In the genomic region with DNA sequence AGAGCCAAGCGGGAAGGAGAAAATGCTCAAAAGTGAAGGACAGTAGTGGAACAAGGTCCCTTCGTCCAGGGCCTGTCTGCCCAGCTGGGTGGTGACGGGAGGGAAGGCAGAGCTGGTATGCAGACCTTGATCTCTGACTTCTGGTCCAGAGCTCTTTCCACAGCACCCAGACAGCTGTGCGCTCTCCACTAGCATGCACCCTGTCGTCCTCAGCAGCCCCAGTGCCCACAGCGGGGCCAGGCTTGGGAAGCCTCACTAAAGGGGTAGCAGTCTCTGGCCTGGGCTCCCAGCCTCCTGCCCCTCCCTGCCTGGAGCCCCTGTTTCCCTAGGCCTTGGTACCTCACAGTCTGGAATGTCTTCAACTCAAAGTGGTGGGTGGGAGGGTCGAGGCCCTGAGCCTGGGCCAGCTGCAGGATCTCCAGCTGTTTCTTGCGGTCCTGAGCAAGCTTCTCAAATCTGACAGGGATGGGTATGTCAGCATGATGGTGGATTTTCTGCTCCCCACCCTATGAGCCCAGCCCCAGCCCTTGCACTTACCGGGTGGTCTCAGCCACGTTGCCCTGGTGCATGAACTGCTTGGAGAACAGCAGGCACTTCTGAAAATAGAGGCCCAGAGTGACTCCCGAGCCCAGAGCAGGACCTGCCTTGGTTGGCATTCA, we compare ENCODE assay signal across 2 cellular contexts.
TF ChIP-seq lines count a peak whose summit lies in the region.

No MANE protein-coding gene starts in this region.

TF ChIP-seq in HepG2, 621 proteins besides CTCF, POLR2A, EP300 and RAD21 (continues in another document):
- TF ChIP-seq ZNF687 (CRISPR knock-in tag; IDR thresholded peaks at IDR 0.05) (peak; percentile 52), BATF2 (CRISPR knock-in tag; IDR thresholded peaks at IDR 0.05) (no peak), LCORL (IDR thresholded peaks at IDR 0.05) (no peak), LCORL (CRISPR knock-in tag; IDR thresholded peaks at IDR 0.05) (0 out of 2 replicates have a peak, but pooled peaks have one; percentile 39), KLF16 (CRISPR knock-in tag; IDR thresholded peaks at IDR 0.05) (no peak)
- TF ChIP-seq, protein P1, sequence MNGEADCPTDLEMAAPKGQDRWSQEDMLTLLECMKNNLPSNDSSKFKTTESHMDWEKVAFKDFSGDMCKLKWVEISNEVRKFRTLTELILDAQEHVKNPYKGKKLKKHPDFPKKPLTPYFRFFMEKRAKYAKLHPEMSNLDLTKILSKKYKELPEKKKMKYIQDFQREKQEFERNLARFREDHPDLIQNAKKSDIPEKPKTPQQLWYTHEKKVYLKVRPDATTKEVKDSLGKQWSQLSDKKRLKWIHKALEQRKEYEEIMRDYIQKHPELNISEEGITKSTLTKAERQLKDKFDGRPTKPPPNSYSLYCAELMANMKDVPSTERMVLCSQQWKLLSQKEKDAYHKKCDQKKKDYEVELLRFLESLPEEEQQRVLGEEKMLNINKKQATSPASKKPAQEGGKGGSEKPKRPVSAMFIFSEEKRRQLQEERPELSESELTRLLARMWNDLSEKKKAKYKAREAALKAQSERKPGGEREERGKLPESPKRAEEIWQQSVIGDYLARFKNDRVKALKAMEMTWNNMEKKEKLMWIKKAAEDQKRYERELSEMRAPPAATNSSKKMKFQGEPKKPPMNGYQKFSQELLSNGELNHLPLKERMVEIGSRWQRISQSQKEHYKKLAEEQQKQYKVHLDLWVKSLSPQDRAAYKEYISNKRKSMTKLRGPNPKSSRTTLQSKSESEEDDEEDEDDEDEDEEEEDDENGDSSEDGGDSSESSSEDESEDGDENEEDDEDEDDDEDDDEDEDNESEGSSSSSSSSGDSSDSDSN (CRISPR knock-in tag; IDR thresholded peaks at IDR 0.05), result 0 out of 2 replicates have a peak, but pooled peaks have one; percentile 15
- TF ChIP-seq, protein P2, sequence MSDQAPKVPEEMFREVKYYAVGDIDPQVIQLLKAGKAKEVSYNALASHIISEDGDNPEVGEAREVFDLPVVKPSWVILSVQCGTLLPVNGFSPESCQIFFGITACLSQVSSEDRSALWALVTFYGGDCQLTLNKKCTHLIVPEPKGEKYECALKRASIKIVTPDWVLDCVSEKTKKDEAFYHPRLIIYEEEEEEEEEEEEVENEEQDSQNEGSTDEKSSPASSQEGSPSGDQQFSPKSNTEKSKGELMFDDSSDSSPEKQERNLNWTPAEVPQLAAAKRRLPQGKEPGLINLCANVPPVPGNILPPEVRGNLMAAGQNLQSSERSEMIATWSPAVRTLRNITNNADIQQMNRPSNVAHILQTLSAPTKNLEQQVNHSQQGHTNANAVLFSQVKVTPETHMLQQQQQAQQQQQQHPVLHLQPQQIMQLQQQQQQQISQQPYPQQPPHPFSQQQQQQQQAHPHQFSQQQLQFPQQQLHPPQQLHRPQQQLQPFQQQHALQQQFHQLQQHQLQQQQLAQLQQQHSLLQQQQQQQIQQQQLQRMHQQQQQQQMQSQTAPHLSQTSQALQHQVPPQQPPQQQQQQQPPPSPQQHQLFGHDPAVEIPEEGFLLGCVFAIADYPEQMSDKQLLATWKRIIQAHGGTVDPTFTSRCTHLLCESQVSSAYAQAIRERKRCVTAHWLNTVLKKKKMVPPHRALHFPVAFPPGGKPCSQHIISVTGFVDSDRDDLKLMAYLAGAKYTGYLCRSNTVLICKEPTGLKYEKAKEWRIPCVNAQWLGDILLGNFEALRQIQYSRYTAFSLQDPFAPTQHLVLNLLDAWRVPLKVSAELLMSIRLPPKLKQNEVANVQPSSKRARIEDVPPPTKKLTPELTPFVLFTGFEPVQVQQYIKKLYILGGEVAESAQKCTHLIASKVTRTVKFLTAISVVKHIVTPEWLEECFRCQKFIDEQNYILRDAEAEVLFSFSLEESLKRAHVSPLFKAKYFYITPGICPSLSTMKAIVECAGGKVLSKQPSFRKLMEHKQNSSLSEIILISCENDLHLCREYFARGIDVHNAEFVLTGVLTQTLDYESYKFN (CRISPR knock-in tag; conservative IDR thresholded peaks at IDR 0.05), result 0 out of 2 replicates have a peak, but pooled peaks have one; percentile 25

TF ChIP-seq in K562, 482 proteins besides CTCF, POLR2A, EP300 and RAD21:
- TF ChIP-seq PPARD (CRISPR knock-in tag; IDR thresholded peaks at IDR 0.05), result no peak
- no peak for TF ChIP-seq ZNF384 (IDR thresholded peaks at IDR 0.05; ENCODE audit: low read depth, low read length)
- no peak for TF ChIP-seq BRCA1 (IDR thresholded peaks at IDR 0.05)
- no peak for TF ChIP-seq BRCA1 (CRISPR knock-in tag; IDR thresholded peaks at IDR 0.05)
- TF ChIP-seq RBM22 (IDR thresholded peaks at IDR 0.05; ENCODE audit: low read depth, low read length, poor library complexity, severe bottlenecking), result peak; percentile 35
- no peak for TF ChIP-seq GMEB1 (CRISPR knock-in tag; IDR thresholded peaks at IDR 0.05)
- no peak for TF ChIP-seq ARID3B (CRISPR knock-in tag; IDR thresholded peaks at IDR 0.05; ENCODE audit: borderline replicate concordance)
- TF ChIP-seq DNMT1 (IDR thresholded peaks at IDR 0.05), result no peak
- TF ChIP-seq MLLT1 (IDR thresholded peaks at IDR 0.05), result no peak
- no peak for TF ChIP-seq NFIC (IDR thresholded peaks at IDR 0.05)
- no peak for TF ChIP-seq ZFP36 (IDR thresholded peaks at IDR 0.05; ENCODE audit: low read depth, low read length, partially characterized antibody)
- TF ChIP-seq POLR2G (IDR thresholded peaks at IDR 0.05; ENCODE audit: low read depth, low read length), result peak; percentile 64; the same call in 1 of the 2 replicates
- peak; percentile 14; the same call in 1 of the 2 replicates for TF ChIP-seq SUPT5H (IDR thresholded peaks at IDR 0.05)
- TF ChIP-seq, protein P3, sequence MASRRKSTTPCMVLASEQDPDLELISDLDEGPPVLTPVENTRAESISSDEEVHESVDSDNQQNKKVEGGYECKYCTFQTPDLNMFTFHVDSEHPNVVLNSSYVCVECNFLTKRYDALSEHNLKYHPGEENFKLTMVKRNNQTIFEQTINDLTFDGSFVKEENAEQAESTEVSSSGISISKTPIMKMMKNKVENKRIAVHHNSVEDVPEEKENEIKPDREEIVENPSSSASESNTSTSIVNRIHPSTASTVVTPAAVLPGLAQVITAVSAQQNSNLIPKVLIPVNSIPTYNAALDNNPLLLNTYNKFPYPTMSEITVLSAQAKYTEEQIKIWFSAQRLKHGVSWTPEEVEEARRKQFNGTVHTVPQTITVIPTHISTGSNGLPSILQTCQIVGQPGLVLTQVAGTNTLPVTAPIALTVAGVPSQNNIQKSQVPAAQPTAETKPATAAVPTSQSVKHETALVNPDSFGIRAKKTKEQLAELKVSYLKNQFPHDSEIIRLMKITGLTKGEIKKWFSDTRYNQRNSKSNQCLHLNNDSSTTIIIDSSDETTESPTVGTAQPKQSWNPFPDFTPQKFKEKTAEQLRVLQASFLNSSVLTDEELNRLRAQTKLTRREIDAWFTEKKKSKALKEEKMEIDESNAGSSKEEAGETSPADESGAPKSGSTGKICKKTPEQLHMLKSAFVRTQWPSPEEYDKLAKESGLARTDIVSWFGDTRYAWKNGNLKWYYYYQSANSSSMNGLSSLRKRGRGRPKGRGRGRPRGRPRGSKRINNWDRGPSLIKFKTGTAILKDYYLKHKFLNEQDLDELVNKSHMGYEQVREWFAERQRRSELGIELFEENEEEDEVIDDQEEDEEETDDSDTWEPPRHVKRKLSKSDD (conservative IDR thresholded peaks at IDR 0.05; ENCODE audit: low read length), result no peak
- TF ChIP-seq PHTF2 (CRISPR knock-in tag; IDR thresholded peaks at IDR 0.05), result no peak
- no peak for TF ChIP-seq SOX6 (IDR thresholded peaks at IDR 0.05)
- TF ChIP-seq LCOR (CRISPR knock-in tag; IDR thresholded peaks at IDR 0.05), result no peak
- TF ChIP-seq IRF9 (tag; IDR thresholded peaks at IDR 0.05), result no peak
- TF ChIP-seq RBFOX2 (IDR thresholded peaks at IDR 0.05; ENCODE audit: low read depth, low read length), result peak; percentile 60
- TF ChIP-seq CBX1 (IDR thresholded peaks at IDR 0.05; ENCODE audit: low read depth), result no peak
- no peak for TF ChIP-seq PCBP1 (IDR thresholded peaks at IDR 0.05; ENCODE audit: low read depth, low read length, poor library complexity, severe bottlenecking)
- TF ChIP-seq ZNF3 (CRISPR knock-in tag; IDR thresholded peaks at IDR 0.05), result no peak
- no peak for TF ChIP-seq NFRKB (IDR thresholded peaks at IDR 0.05; ENCODE audit: low read depth)
